Comparison of ENCODE assay signal across 2 cellular contexts in the genomic region with DNA sequence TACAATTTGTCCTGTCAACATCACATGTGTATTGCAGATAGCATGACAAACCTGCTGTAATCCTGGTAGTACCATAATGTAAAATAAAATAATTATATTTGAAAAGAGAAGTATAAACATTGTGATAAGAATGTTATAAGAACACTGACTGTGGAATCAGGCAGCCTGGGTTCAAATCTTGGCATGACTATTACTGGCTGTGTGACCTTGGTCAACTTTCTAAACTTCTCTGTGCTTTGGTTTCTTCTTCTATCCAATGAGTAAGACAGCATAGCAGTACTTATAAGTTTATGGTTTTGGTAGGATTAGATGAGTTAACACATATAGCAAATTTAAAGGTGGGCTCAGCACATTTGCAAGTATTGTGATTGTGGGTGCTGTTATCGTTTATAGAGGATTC.
TF ChIP-seq lines count a peak whose summit lies in the region.

No MANE protein-coding gene starts in this region.

TF ChIP-seq in GM23338, 12 proteins besides CTCF, POLR2A, EP300 and RAD21 (continues in another document):
- no peak for TF ChIP-seq POLR2AphosphoS5 (IDR thresholded peaks at IDR 0.05; ENCODE audit: low read depth)
- TF ChIP-seq EZH2phosphoT487 (IDR thresholded peaks at IDR 0.05; ENCODE audit: unreplicated experiment) = no peak
- no peak for TF ChIP-seq STAT1 (IDR thresholded peaks at IDR 0.05; ENCODE audit: unreplicated experiment)
- no peak for TF ChIP-seq JUNB (IDR thresholded peaks at IDR 0.05; ENCODE audit: unreplicated experiment)
- TF ChIP-seq, protein P1, sequence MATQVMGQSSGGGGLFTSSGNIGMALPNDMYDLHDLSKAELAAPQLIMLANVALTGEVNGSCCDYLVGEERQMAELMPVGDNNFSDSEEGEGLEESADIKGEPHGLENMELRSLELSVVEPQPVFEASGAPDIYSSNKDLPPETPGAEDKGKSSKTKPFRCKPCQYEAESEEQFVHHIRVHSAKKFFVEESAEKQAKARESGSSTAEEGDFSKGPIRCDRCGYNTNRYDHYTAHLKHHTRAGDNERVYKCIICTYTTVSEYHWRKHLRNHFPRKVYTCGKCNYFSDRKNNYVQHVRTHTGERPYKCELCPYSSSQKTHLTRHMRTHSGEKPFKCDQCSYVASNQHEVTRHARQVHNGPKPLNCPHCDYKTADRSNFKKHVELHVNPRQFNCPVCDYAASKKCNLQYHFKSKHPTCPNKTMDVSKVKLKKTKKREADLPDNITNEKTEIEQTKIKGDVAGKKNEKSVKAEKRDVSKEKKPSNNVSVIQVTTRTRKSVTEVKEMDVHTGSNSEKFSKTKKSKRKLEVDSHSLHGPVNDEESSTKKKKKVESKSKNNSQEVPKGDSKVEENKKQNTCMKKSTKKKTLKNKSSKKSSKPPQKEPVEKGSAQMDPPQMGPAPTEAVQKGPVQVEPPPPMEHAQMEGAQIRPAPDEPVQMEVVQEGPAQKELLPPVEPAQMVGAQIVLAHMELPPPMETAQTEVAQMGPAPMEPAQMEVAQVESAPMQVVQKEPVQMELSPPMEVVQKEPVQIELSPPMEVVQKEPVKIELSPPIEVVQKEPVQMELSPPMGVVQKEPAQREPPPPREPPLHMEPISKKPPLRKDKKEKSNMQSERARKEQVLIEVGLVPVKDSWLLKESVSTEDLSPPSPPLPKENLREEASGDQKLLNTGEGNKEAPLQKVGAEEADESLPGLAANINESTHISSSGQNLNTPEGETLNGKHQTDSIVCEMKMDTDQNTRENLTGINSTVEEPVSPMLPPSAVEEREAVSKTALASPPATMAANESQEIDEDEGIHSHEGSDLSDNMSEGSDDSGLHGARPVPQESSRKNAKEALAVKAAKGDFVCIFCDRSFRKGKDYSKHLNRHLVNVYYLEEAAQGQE (IDR thresholded peaks at IDR 0.05; ENCODE audit: unreplicated experiment) = no peak
- TF ChIP-seq ZNF114 (CRISPR knock-in tag; IDR thresholded peaks at IDR 0.05) = no peak
- no peak for TF ChIP-seq ZNF462 (CRISPR knock-in tag; IDR thresholded peaks at IDR 0.05)
- no peak for TF ChIP-seq EZH2 (IDR thresholded peaks at IDR 0.05; ENCODE audit: low read depth, unreplicated experiment)
- no peak for TF ChIP-seq ZNF331 (CRISPR knock-in tag; IDR thresholded peaks at IDR 0.05; ENCODE audit: low read depth)
- TF ChIP-seq, protein P2, sequence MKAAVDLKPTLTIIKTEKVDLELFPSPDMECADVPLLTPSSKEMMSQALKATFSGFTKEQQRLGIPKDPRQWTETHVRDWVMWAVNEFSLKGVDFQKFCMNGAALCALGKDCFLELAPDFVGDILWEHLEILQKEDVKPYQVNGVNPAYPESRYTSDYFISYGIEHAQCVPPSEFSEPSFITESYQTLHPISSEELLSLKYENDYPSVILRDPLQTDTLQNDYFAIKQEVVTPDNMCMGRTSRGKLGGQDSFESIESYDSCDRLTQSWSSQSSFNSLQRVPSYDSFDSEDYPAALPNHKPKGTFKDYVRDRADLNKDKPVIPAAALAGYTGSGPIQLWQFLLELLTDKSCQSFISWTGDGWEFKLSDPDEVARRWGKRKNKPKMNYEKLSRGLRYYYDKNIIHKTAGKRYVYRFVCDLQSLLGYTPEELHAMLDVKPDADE (IDR thresholded peaks at IDR 0.05) = no peak

TF ChIP-seq in H1, 55 proteins besides CTCF, POLR2A, EP300 and RAD21:
- no peak for TF ChIP-seq KDM4A (IDR thresholded peaks at IDR 0.05; ENCODE audit: low read depth, low read length, severe bottlenecking)
